10 cellular contexts compared by ENCODE assay signal in genomic region chr2:239402666-239403065, GRCh38. TPM values are rescaled to one million over a fixed set of nuclear protein-coding genes. Genes with fewer than 3 reads are reported as not detected.
DNase-seq lines count a peak whose midpoint lies in the region; ATAC-seq and TF ChIP-seq lines count a peak whose summit lies in the region.
"Had no signal": no experiment of that assay in that cellular context is flagged by ENCODE, and none has a peak within 500 bp of the region (broad histone marks: within the 10 kb centered on the region; RNA-seq: fewer than 3 reads in every experiment).

No MANE protein-coding gene starts in this region.

- H3K27me3 ChIP-seq in PC-3 (ENCODE audit: low read length) (no peaks in the 10 kb centered on the region), endodermal cell (ENCODE audit: control insufficient read depth, insufficient read depth, low read length, poor library complexity, severe bottlenecking) (no peaks in the 10 kb centered on the region), tibial nerve (no peaks in the 10 kb centered on the region)

- H3K9me3 ChIP-seq in PC-3 (ENCODE audit: low read length), result no peaks in the 10 kb centered on the region
- no peaks in the 10 kb centered on the region for H3K9me3 ChIP-seq in endodermal cell (ENCODE audit: control insufficient read depth, low read length)
- no peaks in the 10 kb centered on the region for H3K9me3 ChIP-seq in tibial nerve

- TF ChIP-seq CTCF in PC-3 (conservative IDR thresholded peaks at IDR 0.05; ENCODE audit: low read depth, low read length), result no peak
- no peak for TF ChIP-seq CTCF in endodermal cell (conservative IDR thresholded peaks at IDR 0.05)
- TF ChIP-seq CTCF in tibial nerve (IDR thresholded peaks at IDR 0.05), result no peak

- H3K9ac ChIP-seq in PC-3 (ENCODE audit: low read length), result no peak overlapping the region
- no peak overlapping the region for H3K9ac ChIP-seq in endodermal cell (ENCODE audit: extremely low read depth, low read length, poor library complexity, severe bottlenecking)

- H3K9me3 Mint-ChIP-seq in T-helper 2 cell treated with Interferon-gamma antibody and Interleukin-4, amounts not matched to agents 5 μg/mL and 100 μg/mL, for 36 hours, result no peaks in the 10 kb centered on the region
- no peaks in the 10 kb centered on the region for H3K9me3 Mint-ChIP-seq in endodermal cell

- 96 to 98% methylated on average over 11 of the region's 11 CpGs for WGBS in endodermal cell (ENCODE audit: insufficient coverage in 1 of 2, insufficient read length in 1 of 2), 2 experiments
- WGBS in tibial nerve, 2 donors, result 96 to 97% methylated on average over 11 of the region's 11 CpGs

- peak overlapping the region; percentile 95 for H3K4me3 Mint-ChIP-seq in T-helper 2 cell treated with Interferon-gamma antibody and Interleukin-4, amounts not matched to agents 5 μg/mL and 100 μg/mL, for 36 hours
- peak overlapping the region; percentile 75 for H3K4me3 Mint-ChIP-seq in endodermal cell

- no peak for DNase-seq in T-helper 2 cell treated with Interferon-gamma antibody and Interleukin-4, amounts not matched to agents 5 μg/mL and 100 μg/mL, for 36 hours (ENCODE audit: low spot score)
- no peak for DNase-seq in T-helper 2 cell
- DNase-seq in PC-3, result no peak
- peak; percentile 24 for DNase-seq in endodermal cell
- DNase-seq in posterior vena cava (ENCODE audit: low spot score), result peak; percentile 75
- DNase-seq in left colon, result no peak
- DNase-seq in NK-92 (lab: John Stamatoyannopoulos, UW; ENCODE audit: unreplicated experiment), result no peak
- no peak for DNase-seq in tibial nerve (ENCODE audit: low spot score in 2 of 2)
- DNase-seq: GDM1; stimulated activated naive CD4-positive, alpha-beta T cell treated with Interleukin-2 at 50 U/mL for 16 hours had no signal

- H4K20me1 ChIP-seq in PC-3 (ENCODE audit: low read length), result peaks cover 7% of the 10 kb centered on the region; the same call in 1 of the 2 replicates

- H3K9me2 ChIP-seq in PC-3 (replicated peaks; ENCODE audit: low read length), result no peaks in the 10 kb centered on the region

- no peak for TF ChIP-seq EP300 in tibial nerve (IDR thresholded peaks at IDR 0.05)

- H2AFZ ChIP-seq in PC-3 (ENCODE audit: low read length), result no peak overlapping the region

- H3K36me3 ChIP-seq in PC-3 (ENCODE audit: low read depth, low read length) (no peaks in the 10 kb centered on the region), endodermal cell (ENCODE audit: control insufficient read depth, insufficient read depth, low read length) (no peaks in the 10 kb centered on the region), tibial nerve (no peaks in the 10 kb centered on the region)

- peaks cover 23% of the 10 kb centered on the region for H3K79me2 ChIP-seq in PC-3 (ENCODE audit: low read length)

- no peak for ATAC-seq in PC-3
- no peak for ATAC-seq in left colon

- H3K36me3 Mint-ChIP-seq in T-helper 2 cell treated with Interferon-gamma antibody and Interleukin-4, amounts not matched to agents 5 μg/mL and 100 μg/mL, for 36 hours (ENCODE audit: low read depth), result peaks cover 5% of the 10 kb centered on the region
- no peaks in the 10 kb centered on the region for H3K36me3 Mint-ChIP-seq in endodermal cell (ENCODE audit: low read depth)

- H3K27ac Mint-ChIP-seq in T-helper 2 cell treated with Interferon-gamma antibody and Interleukin-4, amounts not matched to agents 5 μg/mL and 100 μg/mL, for 36 hours, result peak overlapping the region; percentile 99
- no peak overlapping the region for H3K27ac Mint-ChIP-seq in endodermal cell

- BruUV-seq in PC-3 (replicated peaks; lab: Mats Ljungman, UMichigan), result no TSS peak

- CTCF ChIA-PET in PC-3 (lab: Charles Lee), result no interaction called here

- H3K27ac ChIP-seq in PC-3 (ENCODE audit: low read length), result no peak overlapping the region
- H3K27ac ChIP-seq in endodermal cell (ENCODE audit: low read depth, low read length), result no peak overlapping the region
- H3K27ac ChIP-seq in tibial nerve, result no peak overlapping the region

- H3K4me1 ChIP-seq in PC-3 (ENCODE audit: insufficient read depth, low read length) (peaks cover 15% of the 10 kb centered on the region), endodermal cell (ENCODE audit: control insufficient read depth, insufficient read depth, low read length) (no peaks in the 10 kb centered on the region), tibial nerve (peaks cover 0 to 28% (median 15%) of the 10 kb centered on the region in 4 donors)

- POLR2A ChIA-PET in PC-3 (lab: Charles Lee; ENCODE audit: unreplicated experiment), result interaction anchor here (0.5 kb wide), 1 partner anchor 62 kb away, joined by 4 read pairs; no protein-coding TSS in a partner anchor

- no peaks in the 10 kb centered on the region for H3F3A ChIP-seq in PC-3 (ENCODE audit: low read length, unreplicated experiment)

- H3K4me3 ChIP-seq in PC-3 (ENCODE audit: low read length) (no peak overlapping the region), endodermal cell (ENCODE audit: low read length) (peak overlapping the region; percentile 84), tibial nerve (peak overlapping the region in 2 of 4 donors; percentile 74 to 81)

- intact Hi-C loops in PC-3 (cut with micrococcal nuclease) (no loop called here), posterior vena cava (cut with DNase I) (no loop called here), left colon (cut with DNase I, micrococcal nuclease) (no loop called here)

- H3K4me2 ChIP-seq in PC-3 (ENCODE audit: low read length), result peak overlapping the region; percentile 99

- no peak for TF ChIP-seq POLR2A in tibial nerve (IDR thresholded peaks at IDR 0.05)

- H3K27me3 Mint-ChIP-seq in T-helper 2 cell treated with Interferon-gamma antibody and Interleukin-4, amounts not matched to agents 5 μg/mL and 100 μg/mL, for 36 hours (ENCODE audit: low read depth), result peaks cover 15% of the 10 kb centered on the region
- no peaks in the 10 kb centered on the region for H3K27me3 Mint-ChIP-seq in endodermal cell (ENCODE audit: insufficient read depth)

- peaks cover 26% of the 10 kb centered on the region for H3K4me1 Mint-ChIP-seq in T-helper 2 cell treated with Interferon-gamma antibody and Interleukin-4, amounts not matched to agents 5 μg/mL and 100 μg/mL, for 36 hours (ENCODE audit: low read depth)
- peaks cover 14% of the 10 kb centered on the region for H3K4me1 Mint-ChIP-seq in endodermal cell

RNA-seq across cellular contexts. Expression of gene HDAC4, which starts 1.8 kb away (rescaled TPM):
- total RNA-seq in PC-3 (2014; rRNA removed), result 8.5 and 20.0 TPM in 2 replicates
- 10 to 100 TPM; 45.7 to 51.2 TPM for total RNA-seq in endodermal cell
- polyA plus RNA-seq in endodermal cell (2013, experiment 1 of 2), result 11.1 TPM
- 13.9 TPM for polyA plus RNA-seq in endodermal cell (2013, experiment 2 of 2)
- total RNA-seq in posterior vena cava, result 10 to 100 TPM; 47.6 to 66.9 TPM
- 10 to 100 TPM; 38.7 to 50.9 TPM for total RNA-seq in left colon
- total RNA-seq in tibial nerve, result 100 to 1,000 TPM in 2 of 4 donors, 10 to 100 TPM in 2; 68.0 to 123 (median 86.5) TPM

Comparison
In these comparisons a context has a peak if more than half of its experiments do, and no peak if none do; other contexts are left out.
1. DNase-seq: peak in endodermal cell (single experiment) and posterior vena cava (single experiment); none in T-helper 2 cell treated with Interferon-gamma antibody and Interleukin-4, amounts not matched to agents 5 μg/mL and 100 μg/mL, for 36 hours (single experiment), T-helper 2 cell (0 of 5), PC-3 (single experiment), left colon (0 of 2), NK-92 (single experiment) and tibial nerve (0 of 2).